ENCODE assay signal across 5 cellular contexts in genomic region chr18:32293107-32293506, GRCh38.
"Had no signal": no experiment of that assay in that cellular context is flagged by ENCODE, and none has a peak within 500 bp of the region (broad histone marks: within the 10 kb centered on the region; RNA-seq: fewer than 3 reads in every experiment).

No MANE protein-coding gene starts in this region.

- H3K4me3 ChIP-seq: GM23338 had no signal

- DNase-seq: H9, HCEC 1CT had no signal

- H3K27ac ChIP-seq: HL-60 had no signal

- ATAC-seq: GM23338, HepG2 had no signal
